27 cellular contexts compared by ENCODE assay signal in genomic region chr7:23945472-23945871, GRCh38.
"Had no signal": no experiment of that assay in that cellular context is flagged by ENCODE, and none has a peak within 500 bp of the region (broad histone marks: within the 10 kb centered on the region; RNA-seq: fewer than 3 reads in every experiment).

No MANE protein-coding gene starts in this region.

- H3K27me3 ChIP-seq: colonic mucosa, esophagus muscularis mucosa, esophagus squamous epithelium, gastrocnemius medialis, gastroesophageal sphincter had no signal

- DNase-seq: colonic mucosa; cortex of kidney; dermis blood vessel endothelial cell; dorsolateral prefrontal cortex; effector CD4-positive, alpha-beta T cell; effector CD8-positive, alpha-beta T cell; effector memory CD4-positive, alpha-beta T cell; effector memory CD8-positive, alpha-beta T cell; endodermal cell; erythroblast; esophagus squamous epithelium; foreskin fibroblast; foreskin keratinocyte; foreskin melanocyte; gastrocnemius medialis; glutamatergic neuron; head of caudate nucleus; heart left ventricle; heart right ventricle had no signal

- FAIRE-seq: colon, endothelial cell of umbilical vein, frontal cortex had no signal

- H3K36me3 ChIP-seq: colonic mucosa, esophagus muscularis mucosa, esophagus squamous epithelium, gastrocnemius medialis, gastroesophageal sphincter, heart left ventricle, heart right ventricle had no signal

- H3K4me3 ChIP-seq: colonic mucosa, coronary artery, dorsolateral prefrontal cortex, esophagus muscularis mucosa, esophagus squamous epithelium, gastrocnemius medialis, gastroesophageal sphincter, heart left ventricle, heart right ventricle had no signal

- ATAC-seq: effector memory CD8-positive, alpha-beta T cell; esophagus mucosa; foreskin keratinocyte; gastrocnemius medialis; gastroesophageal sphincter; heart left ventricle; heart right ventricle had no signal

- H3K27ac ChIP-seq: colonic mucosa, coronary artery, dorsolateral prefrontal cortex, epithelial cell of prostate, esophagus muscularis mucosa, esophagus squamous epithelium, foreskin keratinocyte, gastrocnemius medialis, gastroesophageal sphincter, heart left ventricle, heart right ventricle had no signal

- H3K9me3 ChIP-seq: colonic mucosa, esophagus squamous epithelium, gastrocnemius medialis had no signal

- H3K4me1 ChIP-seq: colonic mucosa, esophagus muscularis mucosa, esophagus squamous epithelium, foreskin keratinocyte, gastrocnemius medialis, gastroesophageal sphincter, heart left ventricle, heart right ventricle had no signal
